Comparison of ENCODE assay signal across 8 cellular contexts in the genomic region with DNA sequence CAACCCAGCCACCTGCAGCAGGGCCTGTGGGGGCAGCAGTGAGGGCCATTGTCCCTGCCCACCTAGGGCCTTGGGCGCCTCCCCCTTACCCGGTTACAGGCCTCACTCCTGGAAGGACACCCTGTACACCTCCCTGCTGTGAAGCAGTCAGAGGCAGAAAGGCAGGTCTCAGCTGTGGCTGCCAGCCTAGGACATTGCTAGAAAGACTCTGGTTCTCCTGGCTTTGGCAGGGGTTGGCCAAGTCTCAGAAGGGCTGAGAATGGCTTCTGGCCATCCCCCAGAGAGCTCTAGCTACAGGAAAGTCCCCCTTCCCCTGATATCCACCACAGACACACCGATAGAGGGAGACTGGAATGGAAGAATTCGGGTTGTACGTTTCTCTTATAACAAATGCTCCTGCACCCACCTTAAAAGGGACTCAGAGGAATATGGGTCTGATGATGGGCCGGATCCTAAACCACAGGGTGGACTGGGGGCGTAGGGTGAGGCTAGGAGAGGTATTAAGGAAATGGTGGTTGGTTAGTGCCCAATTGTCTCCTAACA. TPM values are rescaled to one million over a fixed set of nuclear protein-coding genes. Genes with fewer than 3 reads are reported as not detected.
A peak's percentile ranks its signal among the peaks of the same experiment; 100 is the strongest.
DNase-seq lines count a peak whose midpoint lies in the region; ATAC-seq lines count a peak whose summit lies in the region.

No MANE protein-coding gene starts in this region.

- H3K9me3 Mint-ChIP-seq in activated CD4-positive, alpha-beta T cell treated with anti-CD3 and anti-CD28 coated beads, Interleukin-2, amount 10 ng/mL, durations not matched to agents 24 days and 14 days, result no peaks in the 10 kb centered on the region
- H3K9me3 Mint-ChIP-seq in activated naive CD8-positive, alpha-beta T cell (ENCODE audit: low read depth), result no peaks in the 10 kb centered on the region

- 91% methylated on average over 7 of the region's 7 CpGs for WGBS in thymus

- no peaks in the 10 kb centered on the region for H3K9me3 ChIP-seq in iPS-18a (ENCODE audit: control insufficient read depth, low read depth, low read length)
- H3K9me3 ChIP-seq in thymus (ENCODE audit: control insufficient read depth), result no peaks in the 10 kb centered on the region

- H3K4me1 Mint-ChIP-seq in activated CD4-positive, alpha-beta T cell treated with anti-CD3 and anti-CD28 coated beads, Interleukin-2, amount 10 ng/mL, durations not matched to agents 24 days and 14 days, result peaks cover 59% of the 10 kb centered on the region
- peaks cover 50% of the 10 kb centered on the region for H3K4me1 Mint-ChIP-seq in activated naive CD8-positive, alpha-beta T cell (ENCODE audit: low read depth)

- H3K36me3 ChIP-seq in iPS-18a (ENCODE audit: control insufficient read depth, low read depth, low read length) (peaks cover 24% of the 10 kb centered on the region), thymus (ENCODE audit: control insufficient read depth, insufficient read depth) (peaks cover 11% of the 10 kb centered on the region)

- peaks cover 38% of the 10 kb centered on the region for H3K4me1 ChIP-seq in iPS-18a (ENCODE audit: control insufficient read depth, low read depth, low read length)
- H3K4me1 ChIP-seq in thymus (ENCODE audit: control insufficient read depth, insufficient read depth, low read length), result peaks cover 9% of the 10 kb centered on the region

- DNase-seq in activated CD4-positive, alpha-beta T cell treated with anti-CD3 and anti-CD28 coated beads, Interleukin-2, amount 10 ng/mL, durations not matched to agents 24 days and 14 days, result peak; percentile 67
- no peak for DNase-seq in activated CD4-positive, alpha-beta T cell treated with anti-CD3 and anti-CD28 coated beads, Interleukin-2, amount 50 U/mL, for 1 hour
- DNase-seq in NCI-H2196 (lab: John Stamatoyannopoulos, UW; ENCODE audit: unreplicated experiment) (no peak), NCI-H524 (lab: John Stamatoyannopoulos, UW) (no peak)

- H3K4me3 Mint-ChIP-seq in activated CD4-positive, alpha-beta T cell treated with anti-CD3 and anti-CD28 coated beads, Interleukin-2, amount 10 ng/mL, durations not matched to agents 24 days and 14 days, result peak overlapping the region; percentile 60
- H3K4me3 Mint-ChIP-seq in activated naive CD8-positive, alpha-beta T cell, result peak overlapping the region; percentile 51

- H3K4me3 ChIP-seq in iPS-18a (ENCODE audit: low read length), result peak overlapping the region; percentile 74
- H3K4me3 ChIP-seq in thymus (ENCODE audit: low read length), result no peak overlapping the region

- peak overlapping the region; percentile 87 for H3K27ac Mint-ChIP-seq in activated CD4-positive, alpha-beta T cell treated with anti-CD3 and anti-CD28 coated beads, Interleukin-2, amount 10 ng/mL, durations not matched to agents 24 days and 14 days
- H3K27ac Mint-ChIP-seq in activated naive CD8-positive, alpha-beta T cell, result peak overlapping the region; percentile 88

- H3K27ac ChIP-seq in iPS-18a (ENCODE audit: low read length) (peak overlapping the region; percentile 93), thymus (ENCODE audit: low read depth) (peak overlapping the region; percentile 46)

- H3K36me3 Mint-ChIP-seq in activated CD4-positive, alpha-beta T cell treated with anti-CD3 and anti-CD28 coated beads, Interleukin-2, amount 10 ng/mL, durations not matched to agents 24 days and 14 days (ENCODE audit: low read depth), result peaks cover 12% of the 10 kb centered on the region
- H3K36me3 Mint-ChIP-seq in activated naive CD8-positive, alpha-beta T cell, result no peaks in the 10 kb centered on the region

- H3K9ac ChIP-seq in iPS-18a (ENCODE audit: low read length), result peak overlapping the region; percentile 85

- H3K27me3 ChIP-seq in iPS-18a (ENCODE audit: control insufficient read depth, insufficient read depth, low read length), result no peaks in the 10 kb centered on the region
- H3K27me3 ChIP-seq in thymus (ENCODE audit: control insufficient read depth, insufficient read depth), result no peaks in the 10 kb centered on the region

- ATAC-seq in GM18517 (IDR thresholded peaks at IDR 0.05; ENCODE audit: unreplicated experiment), result no peak

- no peaks in the 10 kb centered on the region for H3K27me3 Mint-ChIP-seq in activated CD4-positive, alpha-beta T cell treated with anti-CD3 and anti-CD28 coated beads, Interleukin-2, amount 10 ng/mL, durations not matched to agents 24 days and 14 days
- no peaks in the 10 kb centered on the region for H3K27me3 Mint-ChIP-seq in activated naive CD8-positive, alpha-beta T cell

- intact Hi-C loops in activated CD4-positive, alpha-beta T cell treated with anti-CD3 and anti-CD28 coated beads, Interleukin-2, amount 10 ng/mL, durations not matched to agents 24 days and 14 days (cut with micrococcal nuclease), result loop anchor here (1.0 to 5.0 kb wide), 2 partner anchors 9 to 45 kb away; no protein-coding TSS in a partner anchor

RNA-seq across cellular contexts. Expression of a gene that starts 2.4 kb away (rescaled TPM):
- total RNA-seq in activated CD4-positive, alpha-beta T cell treated with anti-CD3 and anti-CD28 coated beads, Interleukin-2, amount 10 ng/mL, durations not matched to agents 24 days and 14 days, result 7.7 and 10.6 TPM in 2 replicates
- polyA plus RNA-seq in thymus, result 13.4 TPM

RNA-seq across cellular contexts. Expression of a gene that starts 33.8 kb away (rescaled TPM):
- 0.14 and 0.57 TPM in 2 replicates for total RNA-seq in activated CD4-positive, alpha-beta T cell treated with anti-CD3 and anti-CD28 coated beads, Interleukin-2, amount 10 ng/mL, durations not matched to agents 24 days and 14 days
- polyA plus RNA-seq in thymus, result 0.37 TPM
